8 cellular contexts compared by ENCODE assay signal in genomic region chr3:42653303-42653559, GRCh38. TPM values are rescaled to one million over a fixed set of nuclear protein-coding genes. Genes with fewer than 3 reads are reported as not detected.
A peak's percentile ranks its signal among the peaks of the same experiment; 100 is the strongest.
DNase-seq lines count a peak whose midpoint lies in the region; ATAC-seq and TF ChIP-seq lines count a peak whose summit lies in the region.

No MANE protein-coding gene starts in this region.

- H3K27me3 ChIP-seq in foreskin keratinocyte = no peaks in the 10 kb centered on the region

- intact Hi-C loops in left colon (cut with DNase I, micrococcal nuclease) = no loop called here

- DNase-seq in SIG-M5 treated with dmso at 0.1 percent for 504 hours (lab: John Stamatoyannopoulos, UW; ENCODE audit: unreplicated experiment) = peak; percentile 5
- DNase-seq in SIG-M5 (lab: John Stamatoyannopoulos, UW) = no peak
- DNase-seq in left colon = no peak
- peak in 3 of 49 donors; percentile 49 to 72 (median 69) for DNase-seq in substantia nigra (lab: John Stamatoyannopoulos, UW)
- no peak for DNase-seq in RKO (ENCODE audit: low spot score)
- DNase-seq in foreskin keratinocyte = no peak

- ATAC-seq in left colon (peak; percentile 9), HG03571 (IDR thresholded peaks at IDR 0.05; ENCODE audit: unreplicated experiment) (no peak), foreskin keratinocyte (no peak)

- H3K4me1 ChIP-seq in foreskin keratinocyte = peaks cover 11% of the 10 kb centered on the region

- no peak for TF ChIP-seq CTCF in foreskin keratinocyte (conservative IDR thresholded peaks at IDR 0.05)

- H3K27ac ChIP-seq in angular gyrus (ENCODE audit: low read depth, low read length) = peak overlapping the region; percentile 93
- H3K27ac ChIP-seq in substantia nigra (ENCODE audit: low read depth, low read length, poor library complexity, severe bottlenecking) = peak overlapping the region; percentile 97
- H3K27ac ChIP-seq in foreskin keratinocyte = no peak overlapping the region

RNA-seq across cellular contexts. Expression of gene ZBTB47, which starts 0.3 kb away (rescaled TPM):
- 10 to 100 TPM in 1 of 2 donors, 1 to 10 TPM in 1; 5.7 to 11.8 TPM for total RNA-seq in left colon
- total RNA-seq in foreskin keratinocyte = 7.7 and 8.7 TPM in 2 replicates
- 5.3 and 6.1 TPM in 2 replicates for polyA plus RNA-seq in foreskin keratinocyte

RNA-seq across cellular contexts. Expression of gene KLHL40, which starts 32.1 kb away (rescaled TPM):
- total RNA-seq in left colon (not detected), foreskin keratinocyte (not detected in 2 replicates)
- not detected in 2 replicates for polyA plus RNA-seq in foreskin keratinocyte

RNA-seq across cellular contexts. Expression of gene HHATL, which starts 49.4 kb away (rescaled TPM):
- total RNA-seq in left colon (under 1 TPM in 1 of 2 donors, not detected in 1; 0.28 TPM), foreskin keratinocyte (not detected in 2 replicates)
- polyA plus RNA-seq in foreskin keratinocyte = not detected in 2 replicates

RNA-seq across cellular contexts. Expression of gene NKTR, which starts 52.7 kb away (rescaled TPM):
- 10 to 100 TPM; 54.1 to 63.9 TPM for total RNA-seq in left colon
- total RNA-seq in foreskin keratinocyte = 24.7 and 26.9 TPM in 2 replicates
- 3.3 and 3.5 TPM in 2 replicates for polyA plus RNA-seq in foreskin keratinocyte
